14 cellular contexts compared by ENCODE assay signal in genomic region chr5:90878549-90879196, GRCh38.
DNase-seq lines count a peak whose midpoint lies in the region; ATAC-seq, FAIRE-seq and TF ChIP-seq lines count a peak whose summit lies in the region.
"Had no signal": no experiment of that assay in that cellular context is flagged by ENCODE, and none has a peak within 500 bp of the region (broad histone marks: within the 10 kb centered on the region; RNA-seq: fewer than 3 reads in every experiment).

No MANE protein-coding gene starts in this region.

- H3K27ac ChIP-seq in astrocyte (ENCODE audit: low read depth, low read length) (no peak overlapping the region), right atrium auricular region (peak overlapping the region; percentile 0 to 68)
- H3K27ac ChIP-seq: vagina had no signal

- H3K9ac ChIP-seq in astrocyte (ENCODE audit: low read length), result no peak overlapping the region

- intact Hi-C loops in sciatic nerve (cut with DNase I), result no loop called here

- H2AFZ ChIP-seq in astrocyte (ENCODE audit: low read depth, low read length), result no peak overlapping the region

- no peak overlapping the region for H3K27ac Mint-ChIP-seq in astrocyte (ENCODE audit: unreplicated experiment)
- no peak overlapping the region for H3K27ac Mint-ChIP-seq in effector memory CD8-positive, alpha-beta T cell
- H3K27ac Mint-ChIP-seq: activated T-cell treated with anti-CD3 and anti-CD28 coated beads, Interleukin-2, amount 50 U/mL, for 24 hours had no signal

- H3K4me1 ChIP-seq in HAP-1 (peaks cover 34% of the 10 kb centered on the region), astrocyte (ENCODE audit: insufficient read depth, low read length) (no peaks in the 10 kb centered on the region), right atrium auricular region (no peaks in the 10 kb centered on the region)
- H3K4me1 ChIP-seq: vagina had no signal

- no peak overlapping the region for H3K4me3 ChIP-seq in HAP-1
- H3K4me3 ChIP-seq in astrocyte (ENCODE audit: insufficient read depth, low read depth, low read length), result no peak overlapping the region
- no peak overlapping the region for H3K4me3 ChIP-seq in right atrium auricular region
- H3K4me3 ChIP-seq: vagina had no signal

- peak; percentile 74 for ATAC-seq in sciatic nerve
- no peak for ATAC-seq in effector memory CD8-positive, alpha-beta T cell (replicated peaks)

- peaks cover 9% of the 10 kb centered on the region for H3K4me1 Mint-ChIP-seq in astrocyte (ENCODE audit: low read depth, unreplicated experiment)
- H3K4me1 Mint-ChIP-seq in effector memory CD8-positive, alpha-beta T cell (ENCODE audit: low read depth in 2 of 2), result peaks cover 0 to 3% of the 10 kb centered on the region in 2 donors

- FAIRE-seq in astrocyte (lab: Jason Lieb, UNC) (no peak), frontal cortex (lab: Jason Lieb, UNC) (no peak)

- H3K27me3 Mint-ChIP-seq in astrocyte (ENCODE audit: low read depth, unreplicated experiment), result no peaks in the 10 kb centered on the region
- H3K27me3 Mint-ChIP-seq in effector memory CD8-positive, alpha-beta T cell, result peaks cover 48 to 68% of the 10 kb centered on the region in 2 donors

- in situ Hi-C loops in HAP-1 (cut with MboI; ENCODE audit: low sequenced_read_pairs), result no loop called here

- DNase-seq in HAP-1 (ENCODE audit: low spot score in 2 of 2) (peak; percentile 8 to 21), astrocyte (ENCODE audit: low read depth) (peak; percentile 71), right atrium auricular region (ENCODE audit: low spot score) (no peak), sciatic nerve (ENCODE audit: low spot score) (no peak), frontal cortex (ENCODE audit: low spot score in 2 of 2) (no peak), SHP77 (lab: John Stamatoyannopoulos, UW) (no peak)
- DNase-seq in stimulated activated CD4-positive, alpha-beta T cell treated with anti-CD3 and anti-CD28 coated beads, Interleukin-2, amount 100 ng/mL, for 48 hours, result no peak
- DNase-seq in effector memory CD8-positive, alpha-beta T cell, result no peak
- DNase-seq: activated T-cell treated with anti-CD3 and anti-CD28 coated beads, Interleukin-2, amount 50 U/mL, for 24 hours; Caco-2; effector memory CD4-positive, alpha-beta T cell; NCI-H446 treated with DMSO at 0.1 percent for 48 hours; stimulated activated CD4-positive, alpha-beta T cell treated with anti-CD3 and anti-CD28 coated beads, Interleukin-4, amount 100 ng/mL, for 24 hours had no signal

- no peaks in the 10 kb centered on the region for H4K20me1 ChIP-seq in astrocyte (ENCODE audit: insufficient read depth, low read length)

- H3K36me3 ChIP-seq in HAP-1 (replicated peaks) (no peaks in the 10 kb centered on the region), astrocyte (ENCODE audit: insufficient read depth, low read length) (no peaks in the 10 kb centered on the region), right atrium auricular region (no peaks in the 10 kb centered on the region)
- H3K36me3 ChIP-seq: vagina had no signal

- H3K27me3 ChIP-seq in HAP-1 (ENCODE audit: low read depth), result no peaks in the 10 kb centered on the region
- no peaks in the 10 kb centered on the region for H3K27me3 ChIP-seq in astrocyte (ENCODE audit: insufficient read depth, low read length)
- H3K27me3 ChIP-seq in right atrium auricular region, result no peaks in the 10 kb centered on the region
- H3K27me3 ChIP-seq: vagina had no signal

- H3K4me2 ChIP-seq in astrocyte (ENCODE audit: low read length), result no peak overlapping the region

- H3K79me2 ChIP-seq in astrocyte (ENCODE audit: insufficient read depth, low read length), result no peaks in the 10 kb centered on the region

- TF ChIP-seq CTCF in astrocyte (IDR thresholded peaks at IDR 0.05; ENCODE audit: insufficient read depth, low read depth, low read length) (no peak), right atrium auricular region (IDR thresholded peaks at IDR 0.05) (no peak)

- no peaks in the 10 kb centered on the region for H3K9me3 Mint-ChIP-seq in astrocyte (ENCODE audit: unreplicated experiment)
- H3K9me3 Mint-ChIP-seq in effector memory CD8-positive, alpha-beta T cell, result no peaks in the 10 kb centered on the region
- H3K9me3 Mint-ChIP-seq: activated T-cell treated with anti-CD3 and anti-CD28 coated beads, Interleukin-2, amount 50 U/mL, for 24 hours had no signal

- no peaks in the 10 kb centered on the region for H3K36me3 Mint-ChIP-seq in astrocyte (ENCODE audit: low read depth, unreplicated experiment)
- no peaks in the 10 kb centered on the region for H3K36me3 Mint-ChIP-seq in effector memory CD8-positive, alpha-beta T cell (ENCODE audit: insufficient read depth)

- H3K4me3 Mint-ChIP-seq in astrocyte (ENCODE audit: unreplicated experiment), result no peak overlapping the region
- no peak overlapping the region for H3K4me3 Mint-ChIP-seq in effector memory CD8-positive, alpha-beta T cell
- H3K4me3 Mint-ChIP-seq: activated T-cell treated with anti-CD3 and anti-CD28 coated beads, Interleukin-2, amount 50 U/mL, for 24 hours had no signal

- H3K9me3 ChIP-seq in HAP-1 (no peaks in the 10 kb centered on the region), astrocyte (ENCODE audit: insufficient read depth, low read depth, low read length) (no peaks in the 10 kb centered on the region), right atrium auricular region (no peaks in the 10 kb centered on the region)
- H3K9me3 ChIP-seq: Caco-2, vagina had no signal

Comparison
In these comparisons a context has a peak if more than half of its experiments do, and no peak if none do; other contexts are left out.
1. DNase-seq: peak in HAP-1 (2 of 2) and astrocyte (single experiment); none in right atrium auricular region (single experiment), sciatic nerve (single experiment), stimulated activated CD4-positive, alpha-beta T cell treated with anti-CD3 and anti-CD28 coated beads, Interleukin-2, amount 100 ng/mL, for 48 hours (0 of 2), frontal cortex (0 of 2), SHP77 (0 of 2) and effector memory CD8-positive, alpha-beta T cell (0 of 3).